In the genomic region with DNA sequence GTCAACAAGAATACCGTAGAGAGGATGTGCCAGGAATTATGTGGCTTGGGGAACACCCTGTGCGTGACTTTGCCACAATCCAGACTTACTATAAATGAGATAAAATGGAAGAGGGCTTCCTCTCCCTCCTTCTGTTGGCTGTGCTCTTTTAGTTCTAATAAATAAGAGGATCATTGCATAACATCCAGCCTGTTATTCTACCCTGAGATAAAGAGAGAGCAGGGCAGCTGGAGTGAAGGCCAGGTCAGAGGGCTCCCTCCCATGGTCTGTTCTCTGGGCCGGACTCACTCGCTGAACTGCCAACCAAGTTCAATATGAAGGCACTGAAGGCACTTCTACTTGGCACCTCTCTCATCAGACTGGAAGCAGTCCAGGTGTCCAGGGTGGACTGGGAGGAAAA, we compare ENCODE assay signal across 17 cellular contexts.
A peak's percentile ranks its signal among the peaks of the same experiment; 100 is the strongest.
DNase-seq lines count a peak whose midpoint lies in the region; ATAC-seq and TF ChIP-seq lines count a peak whose summit lies in the region.
"Had no signal": no experiment of that assay in that cellular context is flagged by ENCODE, and none has a peak within 500 bp of the region (broad histone marks: within the 10 kb centered on the region; RNA-seq: fewer than 3 reads in every experiment).

No MANE protein-coding gene starts in this region.

- no peaks in the 10 kb centered on the region for H3K4me1 Mint-ChIP-seq in activated T-cell treated with anti-CD3 and anti-CD28 coated beads, Interleukin-2, amount 50 U/mL, for 4 hours (ENCODE audit: low read depth)

- H3K27ac ChIP-seq in lung (ENCODE audit: low read depth in 1 of 2, low read length in 1 of 2), result peak overlapping the region in 1 of 2 donors; percentile 67
- H3K27ac ChIP-seq in thyroid gland, result no peak overlapping the region
- H3K27ac ChIP-seq: 22Rv1, stomach had no signal

- TF ChIP-seq POLR2A in thyroid gland (IDR thresholded peaks at IDR 0.05), result no peak

- TF ChIP-seq CTCF in fibroblast of pulmonary artery (IDR thresholded peaks at IDR 0.05; ENCODE audit: low read length, missing control alignments), result no peak
- TF ChIP-seq CTCF in lung (IDR thresholded peaks at IDR 0.05; ENCODE audit: control extremely low read depth, extremely low read depth), result no peak
- peak in 2 of 6 experiments; percentile 15 to 18 for TF ChIP-seq CTCF in thyroid gland (IDR thresholded peaks at IDR 0.05)

- no peaks in the 10 kb centered on the region for H3K27me3 ChIP-seq in lung (ENCODE audit: control insufficient read depth, insufficient read depth)
- H3K27me3 ChIP-seq in thyroid gland, result no peaks in the 10 kb centered on the region
- H3K27me3 ChIP-seq: stomach had no signal

- WGBS in lung, 2 donors, result 69 to 86% methylated on average over 4 of the region's 4 CpGs
- 62 to 66% methylated on average over 4 of the region's 4 CpGs for WGBS in thyroid gland, 2 donors

- peaks cover 2% of the 10 kb centered on the region for H3K36me3 Mint-ChIP-seq in activated T-cell treated with anti-CD3 and anti-CD28 coated beads, Interleukin-2, amount 50 U/mL, for 4 hours (ENCODE audit: insufficient read depth)

- H3K4me3 Mint-ChIP-seq in activated T-cell treated with anti-CD3 and anti-CD28 coated beads, Interleukin-2, amount 50 U/mL, for 4 hours, result no peak overlapping the region
- H3K4me3 Mint-ChIP-seq: activated CD8-positive, alpha-beta T cell treated with anti-CD3 and anti-CD28 coated beads for 36 hours; activated T-helper 1 cell treated with anti-CD3 and anti-CD28 coated beads, Interleukin-12 subunit alpha, Interleukin-12 subunit beta, Interleukin-2, Interleukin-4 antibody, amounts not matched to agents 30 ng/mL and 10 ng/mL and 1 ng/mL, durations not matched to agents 14 hours and 24 hours and 36 hours; memory B cell had no signal

- H3K4me3 ChIP-seq in fibroblast of pulmonary artery (replicated peaks; ENCODE audit: low read depth, low read length) (no peak overlapping the region), lung (no peak overlapping the region), thyroid gland (replicated peaks in 1 of 3) (no peak overlapping the region)
- H3K4me3 ChIP-seq: GM12878, stomach had no signal

- H3K4me1 ChIP-seq in lung (ENCODE audit: control insufficient read depth in 2 of 2, insufficient read depth in 2 of 2, low read length in 2 of 2) (peaks cover 0 to 11% of the 10 kb centered on the region in 2 donors), thyroid gland (no peaks in the 10 kb centered on the region)

- H3K9me3 ChIP-seq in lung (ENCODE audit: control insufficient read depth in 2 of 2, insufficient read depth in 1 of 2, low read length in 1 of 2) (no peaks in the 10 kb centered on the region), thyroid gland (no peaks in the 10 kb centered on the region)
- H3K9me3 ChIP-seq: stomach had no signal

- intact Hi-C loops in thyroid gland (cut with DNase I), result no loop called here

- ATAC-seq in lung (ENCODE audit: insufficient read depth, low FRiP score), result peak; percentile 62
- ATAC-seq in activated T-cell treated with anti-CD3 and anti-CD28 coated beads, Interleukin-2, amount 50 U/mL, for 4 hours, result no peak
- ATAC-seq: activated CD8-positive, alpha-beta T cell treated with anti-CD3 and anti-CD28 coated beads for 36 hours; GM12878 had no signal

- no peaks in the 10 kb centered on the region for H3K27me3 Mint-ChIP-seq in activated T-cell treated with anti-CD3 and anti-CD28 coated beads, Interleukin-2, amount 50 U/mL, for 4 hours (ENCODE audit: low read depth)
- H3K27me3 Mint-ChIP-seq: activated CD8-positive, alpha-beta T cell treated with anti-CD3 and anti-CD28 coated beads for 36 hours; memory B cell had no signal

- DNase-seq in NCI-H1105 treated with DMSO at 0.1 percent for 48 hours (lab: John Stamatoyannopoulos, UW) (peak; percentile 25), NCI-H1105 (lab: John Stamatoyannopoulos, UW) (no peak), fibroblast of pulmonary artery (ENCODE audit: low read depth) (peak; percentile 74), lung (ENCODE audit: low spot score) (peak; percentile 38), thyroid gland (peak; percentile 34 to 59), NCI-H1417 treated with DMSO at 0.1 percent for 48 hours (lab: John Stamatoyannopoulos, UW) (no peak), RPMI8226 (no peak)
- DNase-seq in activated T-cell treated with anti-CD3 and anti-CD28 coated beads, Interleukin-2, amount 50 U/mL, for 4 hours, result no peak
- DNase-seq: activated CD8-positive, alpha-beta T cell treated with anti-CD3 and anti-CD28 coated beads for 36 hours; MV-4-11; NCI-H2171; small intestine; stomach had no signal

- no peaks in the 10 kb centered on the region for H3K9me3 Mint-ChIP-seq in activated T-cell treated with anti-CD3 and anti-CD28 coated beads, Interleukin-2, amount 50 U/mL, for 4 hours

- H3K36me3 ChIP-seq in lung (ENCODE audit: control insufficient read depth in 2 of 2, insufficient read depth in 2 of 2, low read length in 2 of 2) (peaks cover 0 to 10% of the 10 kb centered on the region in 2 donors), thyroid gland (peaks cover 0 to 5% of the 10 kb centered on the region in 2 donors)

Comparison
In these comparisons a context has a peak if more than half of its experiments do, and no peak if none do; other contexts are left out.
1. DNase-seq: peak in NCI-H1105 treated with DMSO at 0.1 percent for 48 hours (single experiment), fibroblast of pulmonary artery (single experiment), lung (single experiment) and thyroid gland (2 of 2); none in NCI-H1105 (single experiment), activated T-cell treated with anti-CD3 and anti-CD28 coated beads, Interleukin-2, amount 50 U/mL, for 4 hours (single experiment), NCI-H1417 treated with DMSO at 0.1 percent for 48 hours (single experiment) and RPMI8226 (single experiment).